In the genomic region with DNA sequence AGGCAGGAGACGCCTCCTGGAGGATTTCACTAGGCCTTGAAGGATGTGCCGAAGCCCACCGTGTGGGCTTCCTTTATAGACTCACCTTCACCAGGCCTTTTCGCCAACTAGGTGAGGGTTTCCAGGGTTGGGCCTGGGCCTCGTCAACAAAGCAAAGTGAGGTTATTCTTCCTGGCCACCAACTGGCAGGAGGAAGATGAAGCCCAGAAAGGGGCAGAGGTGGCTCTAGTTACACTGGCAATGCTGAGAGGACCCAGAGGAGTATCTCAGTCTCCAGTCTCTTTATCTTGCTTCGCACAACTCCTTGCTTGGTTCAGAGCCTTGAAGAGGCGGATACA, we compare ENCODE assay signal across 8 cellular contexts. TPM values are rescaled to one million over a fixed set of nuclear protein-coding genes. Genes with fewer than 3 reads are reported as not detected.
A peak's percentile ranks its signal among the peaks of the same experiment; 100 is the strongest.
DNase-seq lines count a peak whose midpoint lies in the region; ATAC-seq and TF ChIP-seq lines count a peak whose summit lies in the region.

No MANE protein-coding gene starts in this region.

- no peak for TF ChIP-seq CTCF in sigmoid colon (IDR thresholded peaks at IDR 0.05)

- no peaks in the 10 kb centered on the region for H3K27me3 ChIP-seq in SJSA1 (replicated peaks)
- H3K27me3 ChIP-seq in esophagus (ENCODE audit: control insufficient read depth in 1 of 2, insufficient read depth in 2 of 2, low read length in 2 of 2), result no peaks in the 10 kb centered on the region
- H3K27me3 ChIP-seq in sigmoid colon, result no peaks in the 10 kb centered on the region

- no peaks in the 10 kb centered on the region for H3K9me3 ChIP-seq in SJSA1 (replicated peaks)
- no peaks in the 10 kb centered on the region for H3K9me3 ChIP-seq in esophagus (ENCODE audit: control insufficient read depth in 2 of 2, insufficient read depth in 1 of 2, low read depth in 1 of 2, low read length in 1 of 2)
- no peaks in the 10 kb centered on the region for H3K9me3 ChIP-seq in sigmoid colon

- peaks cover 16% of the 10 kb centered on the region for H3K4me1 ChIP-seq in SJSA1 (replicated peaks)
- peaks cover 0 to 6% of the 10 kb centered on the region in 2 donors for H3K4me1 ChIP-seq in esophagus (ENCODE audit: control insufficient read depth in 2 of 2, insufficient read depth in 2 of 2, low read length in 1 of 2)
- H3K4me1 ChIP-seq in sigmoid colon, result peaks cover 0 to 18% (median 15%) of the 10 kb centered on the region in 4 donors

- peak overlapping the region; percentile 91 for H3K4me3 ChIP-seq in SJSA1
- no peak overlapping the region for H3K4me3 ChIP-seq in esophagus (ENCODE audit: low read depth in 1 of 2, low read length in 2 of 2)
- H3K4me3 ChIP-seq in sigmoid colon, result peak overlapping the region in 3 of 4 donors; percentile 62 to 68 (median 62)

- intact Hi-C loops in sigmoid colon (cut with DNase I), result loop anchor here (1.0 to 2.0 kb wide), 3 partner anchors 23 to 223 kb away; partner anchors contain the start of gene FAM168A

- ATAC-seq in GM21576 (IDR thresholded peaks at IDR 0.05; ENCODE audit: unreplicated experiment), result peak; percentile 3

- TF ChIP-seq POLR2A in sigmoid colon (IDR thresholded peaks at IDR 0.05), result no peak

- DNase-seq in SJSA1 (ENCODE audit: low read depth in 1 of 2, low spot score in 2 of 2), result no peak
- no peak for DNase-seq in sigmoid colon
- DNase-seq in DMS153 treated with DMSO at 0.1 percent for 48 hours (lab: John Stamatoyannopoulos, UW; ENCODE audit: unreplicated experiment), result no peak
- DNase-seq in SIG-M5 (lab: John Stamatoyannopoulos, UW), result no peak
- DNase-seq in occipital lobe (lab: John Stamatoyannopoulos, UW), result no peak
- DNase-seq in NCI-H1930 (lab: John Stamatoyannopoulos, UW), result no peak

- TF ChIP-seq EP300 in sigmoid colon (IDR thresholded peaks at IDR 0.05), result no peak

- H3K36me3 ChIP-seq in SJSA1 (peaks cover 8% of the 10 kb centered on the region), esophagus (ENCODE audit: control insufficient read depth in 2 of 2, insufficient read depth in 2 of 2, low read length in 1 of 2) (no peaks in the 10 kb centered on the region), sigmoid colon (no peaks in the 10 kb centered on the region)

- H3K27ac ChIP-seq in SJSA1, result no peak overlapping the region
- H3K27ac ChIP-seq in esophagus (ENCODE audit: low read depth in 2 of 2, low read length in 1 of 2), result peak overlapping the region; percentile 6 to 58
- H3K27ac ChIP-seq in sigmoid colon, result peak overlapping the region; percentile 77 to 87 (median 84)

- 48 to 50% methylated on average over 7 of the region's 7 CpGs for WGBS in esophagus, 2 donors
- 34 to 52% methylated on average over 7 of the region's 7 CpGs for WGBS in sigmoid colon, 2 donors

RNA-seq across cellular contexts. Expression of gene RELT, which starts 0.4 kb away (rescaled TPM):
- total RNA-seq in SJSA1 (2014; rRNA removed; shearing (Covaris generic)), result 8.7 and 13.2 TPM in 2 replicates
- 1 to 10 TPM; 3.8 to 3.9 TPM for polyA plus RNA-seq in esophagus
- 1 to 10 TPM in 2 of 4 donors, under 1 TPM in 2; 0.28 to 1.8 (median 0.95) TPM for total RNA-seq in sigmoid colon
- polyA plus RNA-seq in sigmoid colon, result 1 to 10 TPM in 2 of 3 donors, under 1 TPM in 1; 0.92 to 9.3 (median 1.2) TPM
- total RNA-seq in occipital lobe, result 1.6 TPM

Comparison
In these comparisons a context has a peak if more than half of its experiments do, and no peak if none do; other contexts are left out.
1. H3K4me3 ChIP-seq: peak in SJSA1 (single experiment) and sigmoid colon (3 of 4); none in esophagus (0 of 2).